In the genomic region with DNA sequence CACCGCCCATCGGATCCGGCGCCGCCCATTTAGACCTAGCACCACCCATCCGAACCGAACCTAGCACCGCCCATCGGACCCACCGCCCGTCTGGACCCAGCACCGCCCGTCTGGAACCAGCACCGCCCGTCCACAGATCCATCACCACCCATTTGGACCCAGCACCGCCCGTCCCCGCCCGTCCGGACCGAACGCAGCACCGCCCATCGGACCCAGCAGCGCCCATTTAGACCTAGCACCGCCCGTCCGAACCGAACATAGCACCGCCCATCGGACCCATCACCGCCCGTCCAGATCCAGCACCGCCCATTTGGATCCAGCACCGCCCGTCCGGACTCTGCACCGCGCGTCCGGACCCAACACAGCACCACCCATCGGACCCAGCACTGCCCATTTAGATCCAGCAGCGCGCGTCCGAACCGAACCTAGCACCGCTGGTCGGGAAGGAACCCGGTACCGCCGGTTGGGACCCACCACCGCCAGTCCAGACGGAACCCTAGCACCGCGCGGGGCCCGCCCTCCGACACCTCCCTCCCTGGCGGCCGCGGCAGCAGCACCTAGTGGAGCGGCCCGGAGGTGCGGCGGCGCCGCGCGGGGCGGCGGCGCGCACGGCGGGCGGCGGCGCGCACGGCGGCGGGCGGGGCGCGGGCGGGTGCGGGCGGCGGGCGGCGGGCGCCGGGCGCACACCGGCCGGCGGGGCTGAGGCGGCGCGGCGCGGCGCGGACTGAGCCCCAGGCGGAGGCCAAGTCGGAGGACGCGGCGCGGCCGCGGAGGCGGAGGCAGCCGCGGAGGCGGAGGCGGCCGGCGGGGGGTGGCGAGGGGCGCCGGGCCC, we compare ENCODE assay signal across 1 cellular context.
TF ChIP-seq lines count a peak whose summit lies in the region.

A gene with protein sequence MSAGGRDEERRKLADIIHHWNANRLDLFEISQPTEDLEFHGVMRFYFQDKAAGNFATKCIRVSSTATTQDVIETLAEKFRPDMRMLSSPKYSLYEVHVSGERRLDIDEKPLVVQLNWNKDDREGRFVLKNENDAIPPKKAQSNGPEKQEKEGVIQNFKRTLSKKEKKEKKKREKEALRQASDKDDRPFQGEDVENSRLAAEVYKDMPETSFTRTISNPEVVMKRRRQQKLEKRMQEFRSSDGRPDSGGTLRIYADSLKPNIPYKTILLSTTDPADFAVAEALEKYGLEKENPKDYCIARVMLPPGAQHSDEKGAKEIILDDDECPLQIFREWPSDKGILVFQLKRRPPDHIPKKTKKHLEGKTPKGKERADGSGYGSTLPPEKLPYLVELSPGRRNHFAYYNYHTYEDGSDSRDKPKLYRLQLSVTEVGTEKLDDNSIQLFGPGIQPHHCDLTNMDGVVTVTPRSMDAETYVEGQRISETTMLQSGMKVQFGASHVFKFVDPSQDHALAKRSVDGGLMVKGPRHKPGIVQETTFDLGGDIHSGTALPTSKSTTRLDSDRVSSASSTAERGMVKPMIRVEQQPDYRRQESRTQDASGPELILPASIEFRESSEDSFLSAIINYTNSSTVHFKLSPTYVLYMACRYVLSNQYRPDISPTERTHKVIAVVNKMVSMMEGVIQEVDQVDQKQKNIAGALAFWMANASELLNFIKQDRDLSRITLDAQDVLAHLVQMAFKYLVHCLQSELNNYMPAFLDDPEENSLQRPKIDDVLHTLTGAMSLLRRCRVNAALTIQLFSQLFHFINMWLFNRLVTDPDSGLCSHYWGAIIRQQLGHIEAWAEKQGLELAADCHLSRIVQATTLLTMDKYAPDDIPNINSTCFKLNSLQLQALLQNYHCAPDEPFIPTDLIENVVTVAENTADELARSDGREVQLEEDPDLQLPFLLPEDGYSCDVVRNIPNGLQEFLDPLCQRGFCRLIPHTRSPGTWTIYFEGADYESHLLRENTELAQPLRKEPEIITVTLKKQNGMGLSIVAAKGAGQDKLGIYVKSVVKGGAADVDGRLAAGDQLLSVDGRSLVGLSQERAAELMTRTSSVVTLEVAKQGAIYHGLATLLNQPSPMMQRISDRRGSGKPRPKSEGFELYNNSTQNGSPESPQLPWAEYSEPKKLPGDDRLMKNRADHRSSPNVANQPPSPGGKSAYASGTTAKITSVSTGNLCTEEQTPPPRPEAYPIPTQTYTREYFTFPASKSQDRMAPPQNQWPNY (N-terminal part only) (plus strand): TSS at position 682 of the 832 bp plus-strand sequence. CDS start 222 bp downstream, outside the sequence.

TF ChIP-seq in HepG2, 621 proteins besides CTCF, POLR2A, EP300 and RAD21 (continued from another document and continues in another):
- TF ChIP-seq, protein P1, sequence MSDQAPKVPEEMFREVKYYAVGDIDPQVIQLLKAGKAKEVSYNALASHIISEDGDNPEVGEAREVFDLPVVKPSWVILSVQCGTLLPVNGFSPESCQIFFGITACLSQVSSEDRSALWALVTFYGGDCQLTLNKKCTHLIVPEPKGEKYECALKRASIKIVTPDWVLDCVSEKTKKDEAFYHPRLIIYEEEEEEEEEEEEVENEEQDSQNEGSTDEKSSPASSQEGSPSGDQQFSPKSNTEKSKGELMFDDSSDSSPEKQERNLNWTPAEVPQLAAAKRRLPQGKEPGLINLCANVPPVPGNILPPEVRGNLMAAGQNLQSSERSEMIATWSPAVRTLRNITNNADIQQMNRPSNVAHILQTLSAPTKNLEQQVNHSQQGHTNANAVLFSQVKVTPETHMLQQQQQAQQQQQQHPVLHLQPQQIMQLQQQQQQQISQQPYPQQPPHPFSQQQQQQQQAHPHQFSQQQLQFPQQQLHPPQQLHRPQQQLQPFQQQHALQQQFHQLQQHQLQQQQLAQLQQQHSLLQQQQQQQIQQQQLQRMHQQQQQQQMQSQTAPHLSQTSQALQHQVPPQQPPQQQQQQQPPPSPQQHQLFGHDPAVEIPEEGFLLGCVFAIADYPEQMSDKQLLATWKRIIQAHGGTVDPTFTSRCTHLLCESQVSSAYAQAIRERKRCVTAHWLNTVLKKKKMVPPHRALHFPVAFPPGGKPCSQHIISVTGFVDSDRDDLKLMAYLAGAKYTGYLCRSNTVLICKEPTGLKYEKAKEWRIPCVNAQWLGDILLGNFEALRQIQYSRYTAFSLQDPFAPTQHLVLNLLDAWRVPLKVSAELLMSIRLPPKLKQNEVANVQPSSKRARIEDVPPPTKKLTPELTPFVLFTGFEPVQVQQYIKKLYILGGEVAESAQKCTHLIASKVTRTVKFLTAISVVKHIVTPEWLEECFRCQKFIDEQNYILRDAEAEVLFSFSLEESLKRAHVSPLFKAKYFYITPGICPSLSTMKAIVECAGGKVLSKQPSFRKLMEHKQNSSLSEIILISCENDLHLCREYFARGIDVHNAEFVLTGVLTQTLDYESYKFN (CRISPR knock-in tag; conservative IDR thresholded peaks at IDR 0.05): no peak
- TF ChIP-seq ARNT2 (CRISPR knock-in tag; IDR thresholded peaks at IDR 0.05; ENCODE audit: low read depth) (peak; percentile 83), NFE2 (CRISPR knock-in tag; IDR thresholded peaks at IDR 0.05) (no peak), NKX3-1 (CRISPR knock-in tag; IDR thresholded peaks at IDR 0.05) (no peak), ZNF891 (CRISPR knock-in tag; IDR thresholded peaks at IDR 0.05) (peak; percentile 69; the same call in 1 of the 2 replicates), ZNF577 (CRISPR knock-in tag; IDR thresholded peaks at IDR 0.05; ENCODE audit: borderline replicate concordance, low read depth) (0 out of 2 replicates have a peak, but pooled peaks have one; percentile 27), NR2C2 (CRISPR knock-in tag; IDR thresholded peaks at IDR 0.05; ENCODE audit: borderline replicate concordance) (peak; percentile 33; the same call in 1 of the 2 replicates), ZFP82 (CRISPR knock-in tag; IDR thresholded peaks at IDR 0.05; ENCODE audit: borderline replicate concordance) (peak; percentile 95; the same call in 1 of the 2 replicates), LCORL (IDR thresholded peaks at IDR 0.05) (no peak), LCORL (CRISPR knock-in tag; IDR thresholded peaks at IDR 0.05) (no peak; the same call in 1 of the 2 replicates), ZNF619 (CRISPR knock-in tag; IDR thresholded peaks at IDR 0.05) (no peak), PRMT3 (CRISPR knock-in tag; IDR thresholded peaks at IDR 0.05; ENCODE audit: borderline replicate concordance, low read depth) (peak; percentile 43; the same call in 1 of the 2 replicates), MEIS2 (CRISPR knock-in tag; IDR thresholded peaks at IDR 0.05) (0 out of 2 replicates have a peak, but pooled peaks have one; percentile 48), ZMYM3 (CRISPR knock-in tag; IDR thresholded peaks at IDR 0.05) (peak; percentile 28; the same call in 1 of the 2 replicates), HMG20A (CRISPR knock-in tag; IDR thresholded peaks at IDR 0.05; ENCODE audit: borderline replicate concordance) (no peak), ZNF329 (CRISPR knock-in tag; IDR thresholded peaks at IDR 0.05; ENCODE audit: low read depth) (0 out of 2 replicates have a peak, but pooled peaks have one; percentile 9)
- TF ChIP-seq, protein P2, sequence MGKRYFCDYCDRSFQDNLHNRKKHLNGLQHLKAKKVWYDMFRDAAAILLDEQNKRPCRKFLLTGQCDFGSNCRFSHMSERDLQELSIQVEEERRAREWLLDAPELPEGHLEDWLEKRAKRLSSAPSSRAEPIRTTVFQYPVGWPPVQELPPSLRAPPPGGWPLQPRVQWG (CRISPR knock-in tag; IDR thresholded peaks at IDR 0.05; ENCODE audit: borderline replicate concordance, low read depth): no peak
- TF ChIP-seq, protein P3, sequence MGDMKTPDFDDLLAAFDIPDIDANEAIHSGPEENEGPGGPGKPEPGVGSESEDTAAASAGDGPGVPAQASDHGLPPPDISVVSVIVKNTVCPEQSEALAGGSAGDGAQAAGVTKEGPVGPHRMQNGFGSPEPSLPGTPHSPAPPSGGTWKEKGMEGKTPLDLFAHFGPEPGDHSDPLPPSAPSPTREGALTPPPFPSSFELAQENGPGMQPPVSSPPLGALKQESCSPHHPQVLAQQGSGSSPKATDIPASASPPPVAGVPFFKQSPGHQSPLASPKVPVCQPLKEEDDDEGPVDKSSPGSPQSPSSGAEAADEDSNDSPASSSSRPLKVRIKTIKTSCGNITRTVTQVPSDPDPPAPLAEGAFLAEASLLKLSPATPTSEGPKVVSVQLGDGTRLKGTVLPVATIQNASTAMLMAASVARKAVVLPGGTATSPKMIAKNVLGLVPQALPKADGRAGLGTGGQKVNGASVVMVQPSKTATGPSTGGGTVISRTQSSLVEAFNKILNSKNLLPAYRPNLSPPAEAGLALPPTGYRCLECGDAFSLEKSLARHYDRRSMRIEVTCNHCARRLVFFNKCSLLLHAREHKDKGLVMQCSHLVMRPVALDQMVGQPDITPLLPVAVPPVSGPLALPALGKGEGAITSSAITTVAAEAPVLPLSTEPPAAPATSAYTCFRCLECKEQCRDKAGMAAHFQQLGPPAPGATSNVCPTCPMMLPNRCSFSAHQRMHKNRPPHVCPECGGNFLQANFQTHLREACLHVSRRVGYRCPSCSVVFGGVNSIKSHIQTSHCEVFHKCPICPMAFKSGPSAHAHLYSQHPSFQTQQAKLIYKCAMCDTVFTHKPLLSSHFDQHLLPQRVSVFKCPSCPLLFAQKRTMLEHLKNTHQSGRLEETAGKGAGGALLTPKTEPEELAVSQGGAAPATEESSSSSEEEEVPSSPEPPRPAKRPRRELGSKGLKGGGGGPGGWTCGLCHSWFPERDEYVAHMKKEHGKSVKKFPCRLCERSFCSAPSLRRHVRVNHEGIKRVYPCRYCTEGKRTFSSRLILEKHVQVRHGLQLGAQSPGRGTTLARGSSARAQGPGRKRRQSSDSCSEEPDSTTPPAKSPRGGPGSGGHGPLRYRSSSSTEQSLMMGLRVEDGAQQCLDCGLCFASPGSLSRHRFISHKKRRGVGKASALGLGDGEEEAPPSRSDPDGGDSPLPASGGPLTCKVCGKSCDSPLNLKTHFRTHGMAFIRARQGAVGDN (CRISPR knock-in tag; IDR thresholded peaks at IDR 0.05): peak; percentile 61
- TF ChIP-seq, protein P4, sequence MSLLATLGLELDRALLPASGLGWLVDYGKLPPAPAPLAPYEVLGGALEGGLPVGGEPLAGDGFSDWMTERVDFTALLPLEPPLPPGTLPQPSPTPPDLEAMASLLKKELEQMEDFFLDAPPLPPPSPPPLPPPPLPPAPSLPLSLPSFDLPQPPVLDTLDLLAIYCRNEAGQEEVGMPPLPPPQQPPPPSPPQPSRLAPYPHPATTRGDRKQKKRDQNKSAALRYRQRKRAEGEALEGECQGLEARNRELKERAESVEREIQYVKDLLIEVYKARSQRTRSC (CRISPR knock-in tag; IDR thresholded peaks at IDR 0.05; ENCODE audit: low read depth): 0 out of 2 replicates have a peak, but pooled peaks have one; percentile 38
- TF ChIP-seq, protein P5, sequence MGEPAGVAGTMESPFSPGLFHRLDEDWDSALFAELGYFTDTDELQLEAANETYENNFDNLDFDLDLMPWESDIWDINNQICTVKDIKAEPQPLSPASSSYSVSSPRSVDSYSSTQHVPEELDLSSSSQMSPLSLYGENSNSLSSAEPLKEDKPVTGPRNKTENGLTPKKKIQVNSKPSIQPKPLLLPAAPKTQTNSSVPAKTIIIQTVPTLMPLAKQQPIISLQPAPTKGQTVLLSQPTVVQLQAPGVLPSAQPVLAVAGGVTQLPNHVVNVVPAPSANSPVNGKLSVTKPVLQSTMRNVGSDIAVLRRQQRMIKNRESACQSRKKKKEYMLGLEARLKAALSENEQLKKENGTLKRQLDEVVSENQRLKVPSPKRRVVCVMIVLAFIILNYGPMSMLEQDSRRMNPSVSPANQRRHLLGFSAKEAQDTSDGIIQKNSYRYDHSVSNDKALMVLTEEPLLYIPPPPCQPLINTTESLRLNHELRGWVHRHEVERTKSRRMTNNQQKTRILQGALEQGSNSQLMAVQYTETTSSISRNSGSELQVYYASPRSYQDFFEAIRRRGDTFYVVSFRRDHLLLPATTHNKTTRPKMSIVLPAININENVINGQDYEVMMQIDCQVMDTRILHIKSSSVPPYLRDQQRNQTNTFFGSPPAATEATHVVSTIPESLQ (CRISPR knock-in tag; conservative IDR thresholded peaks at IDR 0.05): no peak
- TF ChIP-seq, protein P6, sequence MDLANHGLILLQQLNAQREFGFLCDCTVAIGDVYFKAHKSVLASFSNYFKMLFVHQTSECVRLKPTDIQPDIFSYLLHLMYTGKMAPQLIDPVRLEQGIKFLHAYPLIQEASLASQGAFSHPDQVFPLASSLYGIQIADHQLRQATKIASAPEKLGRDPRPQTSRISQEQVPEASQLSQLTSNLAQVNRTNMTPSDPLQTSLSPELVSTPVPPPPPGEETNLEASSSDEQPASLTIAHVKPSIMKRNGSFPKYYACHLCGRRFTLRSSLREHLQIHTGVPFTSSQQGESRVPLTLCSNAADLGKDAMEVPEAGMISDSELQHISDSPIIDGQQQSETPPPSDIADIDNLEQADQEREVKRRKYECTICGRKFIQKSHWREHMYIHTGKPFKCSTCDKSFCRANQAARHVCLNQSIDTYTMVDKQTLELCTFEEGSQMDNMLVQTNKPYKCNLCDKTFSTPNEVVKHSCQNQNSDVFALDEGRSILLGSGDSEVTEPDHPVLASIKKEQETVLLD (CRISPR knock-in tag; IDR thresholded peaks at IDR 0.05; ENCODE audit: low read depth): 0 out of 2 replicates have a peak, but pooled peaks have one; percentile 30
- TF ChIP-seq, protein P7, sequence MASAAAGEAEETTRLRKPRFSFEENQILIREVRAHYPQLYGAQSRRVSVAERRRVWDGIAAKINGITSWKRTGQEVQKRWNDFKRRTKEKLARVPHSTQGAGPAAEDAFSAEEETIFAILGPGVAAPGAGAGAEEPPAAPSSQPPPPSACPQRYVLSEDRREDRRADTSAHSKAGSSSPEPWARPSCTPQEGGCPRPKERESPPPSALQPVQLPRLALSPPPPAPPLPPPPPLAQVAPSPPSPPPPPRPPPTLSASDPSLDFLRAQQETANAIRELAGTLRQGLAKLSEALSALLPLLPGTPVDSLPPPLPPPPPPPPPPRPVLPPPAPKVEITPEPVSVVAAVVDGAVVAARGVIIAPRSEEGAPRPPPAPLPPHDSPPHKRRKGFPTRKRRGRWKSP (CRISPR knock-in tag; IDR thresholded peaks at IDR 0.05): peak; percentile 43; the same call in 1 of the 2 replicates
- TF ChIP-seq, protein P8, sequence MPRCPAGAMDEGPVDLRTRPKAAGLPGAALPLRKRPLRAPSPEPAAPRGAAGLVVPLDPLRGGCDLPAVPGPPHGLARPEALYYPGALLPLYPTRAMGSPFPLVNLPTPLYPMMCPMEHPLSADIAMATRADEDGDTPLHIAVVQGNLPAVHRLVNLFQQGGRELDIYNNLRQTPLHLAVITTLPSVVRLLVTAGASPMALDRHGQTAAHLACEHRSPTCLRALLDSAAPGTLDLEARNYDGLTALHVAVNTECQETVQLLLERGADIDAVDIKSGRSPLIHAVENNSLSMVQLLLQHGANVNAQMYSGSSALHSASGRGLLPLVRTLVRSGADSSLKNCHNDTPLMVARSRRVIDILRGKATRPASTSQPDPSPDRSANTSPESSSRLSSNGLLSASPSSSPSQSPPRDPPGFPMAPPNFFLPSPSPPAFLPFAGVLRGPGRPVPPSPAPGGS (CRISPR knock-in tag; IDR thresholded peaks at IDR 0.05): peak; percentile 87; the same call in 1 of the 2 replicates
- TF ChIP-seq, protein P9, sequence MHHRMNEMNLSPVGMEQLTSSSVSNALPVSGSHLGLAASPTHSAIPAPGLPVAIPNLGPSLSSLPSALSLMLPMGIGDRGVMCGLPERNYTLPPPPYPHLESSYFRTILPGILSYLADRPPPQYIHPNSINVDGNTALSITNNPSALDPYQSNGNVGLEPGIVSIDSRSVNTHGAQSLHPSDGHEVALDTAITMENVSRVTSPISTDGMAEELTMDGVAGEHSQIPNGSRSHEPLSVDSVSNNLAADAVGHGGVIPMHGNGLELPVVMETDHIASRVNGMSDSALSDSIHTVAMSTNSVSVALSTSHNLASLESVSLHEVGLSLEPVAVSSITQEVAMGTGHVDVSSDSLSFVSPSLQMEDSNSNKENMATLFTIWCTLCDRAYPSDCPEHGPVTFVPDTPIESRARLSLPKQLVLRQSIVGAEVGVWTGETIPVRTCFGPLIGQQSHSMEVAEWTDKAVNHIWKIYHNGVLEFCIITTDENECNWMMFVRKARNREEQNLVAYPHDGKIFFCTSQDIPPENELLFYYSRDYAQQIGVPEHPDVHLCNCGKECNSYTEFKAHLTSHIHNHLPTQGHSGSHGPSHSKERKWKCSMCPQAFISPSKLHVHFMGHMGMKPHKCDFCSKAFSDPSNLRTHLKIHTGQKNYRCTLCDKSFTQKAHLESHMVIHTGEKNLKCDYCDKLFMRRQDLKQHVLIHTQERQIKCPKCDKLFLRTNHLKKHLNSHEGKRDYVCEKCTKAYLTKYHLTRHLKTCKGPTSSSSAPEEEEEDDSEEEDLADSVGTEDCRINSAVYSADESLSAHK (CRISPR knock-in tag; IDR thresholded peaks at IDR 0.05; ENCODE audit: borderline replicate concordance): 0 out of 2 replicates have a peak, but pooled peaks have one; percentile 56
